In genomic region chr5:21140987-21141386, GRCh38 we compare ENCODE assay signal across 20 cellular contexts.
DNase-seq lines count a peak whose midpoint lies in the region; ATAC-seq, FAIRE-seq and TF ChIP-seq lines count a peak whose summit lies in the region.
"Had no signal": no experiment of that assay in that cellular context is flagged by ENCODE, and none has a peak within 500 bp of the region (broad histone marks: within the 10 kb centered on the region; RNA-seq: fewer than 3 reads in every experiment).

No MANE protein-coding gene starts in this region.

- intact Hi-C loops in K562 (cut with micrococcal nuclease) = no loop called here

- no peak overlapping the region for H3K4me3 ChIP-seq in K562
- H3K4me3 ChIP-seq: BLaER1 treated with 17β-estradiol and CSF1 and Interleukin-3, amounts not matched to agents 10 nM and 100 nM had no signal

- no peak for TF ChIP-seq RAD21 in K562 (CRISPR knock-in tag; conservative IDR thresholded peaks at IDR 0.05 in 1 of 2, IDR thresholded peaks at IDR 0.05 in 1 of 2)

- POLR2A ChIA-PET in K562 (lab: Yijun Ruan, JAX) = no interaction called here

- no peak for TF ChIP-seq EP300 in K562 (IDR thresholded peaks at IDR 0.05; ENCODE audit: low read length)

- H3K9me3 Mint-ChIP-seq in stimulated activated naive CD8-positive, alpha-beta T cell treated with anti-CD3 and anti-CD28 coated beads, Interleukin-15, amount 100 ng/mL, for 72 hours = peaks cover 0 to 17% of the 10 kb centered on the region in 2 donors
- H3K9me3 Mint-ChIP-seq in stimulated activated effector memory CD8-positive, alpha-beta T cell treated with anti-CD3 and anti-CD28 coated beads, Interleukin-12 subunit alpha, Interleukin-12 subunit beta, amount 100 ng/mL, for 72 hours = peaks cover 5% of the 10 kb centered on the region

- FAIRE-seq in K562 (lab: Jason Lieb, UNC) = no peak
- FAIRE-seq: HepG2 had no signal

- no peaks in the 10 kb centered on the region for H3K79me2 ChIP-seq in K562 (ENCODE audit: control insufficient read depth, insufficient read depth, low read length)

- H3K36me3 ChIP-seq in K562 (ENCODE audit: control insufficient read depth, insufficient read depth, low read length) = no peaks in the 10 kb centered on the region
- H3K36me3 ChIP-seq: BLaER1 treated with 17β-estradiol and CSF1 and Interleukin-3, amounts not matched to agents 10 nM and 100 nM had no signal

- H3K9me3 ChIP-seq in K562 (replicated peaks; ENCODE audit: control insufficient read depth, insufficient read depth, low read depth, low read length) = no peaks in the 10 kb centered on the region
- H3K9me3 ChIP-seq: BLaER1 treated with 17β-estradiol and CSF1 and Interleukin-3, amounts not matched to agents 10 nM and 100 nM had no signal

- peak; percentile 15 for ATAC-seq in stimulated activated naive CD8-positive, alpha-beta T cell treated with anti-CD3 and anti-CD28 coated beads, Interleukin-15, amount 100 ng/mL, for 72 hours
- no peak for ATAC-seq in stimulated activated naive CD8-positive, alpha-beta T cell treated with anti-CD3 and anti-CD28 coated beads, Interleukin-15, Interleukin-2, amounts not matched to agents 100 U/mL and 50 U/mL, for 24 hours
- no peak for ATAC-seq in K562
- no peak for ATAC-seq in stimulated activated effector memory CD8-positive, alpha-beta T cell treated with anti-CD3 and anti-CD28 coated beads, Interleukin-12 subunit alpha, Interleukin-12 subunit beta, amount 100 ng/mL, for 72 hours
- ATAC-seq: CD8-positive, alpha-beta T cell; HCT116; HepG2 had no signal

- no peak overlapping the region for H2AFZ ChIP-seq in K562 (ENCODE audit: low read depth, low read length)

- no peak for TF ChIP-seq POLR2A in K562 (conservative IDR thresholded peaks at IDR 0.05)

- H3K27me3 ChIP-seq in K562 (ENCODE audit: control insufficient read depth in 2 of 2, insufficient read depth in 2 of 2, low read length in 2 of 2) = no peaks in the 10 kb centered on the region
- H3K27me3 ChIP-seq: BLaER1 treated with 17β-estradiol and CSF1 and Interleukin-3, amounts not matched to agents 10 nM and 100 nM had no signal

- TF ChIP-seq CTCF in K562 (IDR thresholded peaks at IDR 0.05 in 2 of 3, conservative IDR thresholded peaks at IDR 0.05 in 1 of 3; ENCODE audit: insufficient read depth in 2 of 3, low read depth in 1 of 3, low read length in 3 of 3) = no peak

- H4K20me1 ChIP-seq in K562 (replicated peaks; ENCODE audit: control insufficient read depth, insufficient read depth, low read length) = no peaks in the 10 kb centered on the region
- H4K20me1 ChIP-seq: BLaER1 treated with 17β-estradiol and CSF1 and Interleukin-3, amounts not matched to agents 10 nM and 100 nM had no signal

- no peak overlapping the region for H3K4me2 ChIP-seq in K562 (ENCODE audit: insufficient read depth, low read length)
- H3K4me2 ChIP-seq: BLaER1 treated with 17β-estradiol and CSF1 and Interleukin-3, amounts not matched to agents 10 nM and 100 nM had no signal

- H3K27ac ChIP-seq in K562 (ENCODE audit: extremely low read depth, low read depth, low read length) = no peak overlapping the region
- H3K27ac ChIP-seq: BLaER1 treated with 17β-estradiol and CSF1 and Interleukin-3, amounts not matched to agents 10 nM and 100 nM had no signal

- H3K27ac Mint-ChIP-seq in stimulated activated naive CD8-positive, alpha-beta T cell treated with anti-CD3 and anti-CD28 coated beads, Interleukin-15, amount 100 ng/mL, for 72 hours = no peak overlapping the region
- no peak overlapping the region for H3K27ac Mint-ChIP-seq in stimulated activated effector memory CD8-positive, alpha-beta T cell treated with anti-CD3 and anti-CD28 coated beads, Interleukin-12 subunit alpha, Interleukin-12 subunit beta, amount 100 ng/mL, for 72 hours
- H3K27ac Mint-ChIP-seq: B cell; CD8-positive, alpha-beta T cell; HFFc6 had no signal

- H3K9ac ChIP-seq in K562 (ENCODE audit: insufficient read depth in 1 of 2, low read depth in 2 of 2, low read length in 2 of 2) = no peak overlapping the region
- H3K9ac ChIP-seq: BLaER1 treated with 17β-estradiol and CSF1 and Interleukin-3, amounts not matched to agents 10 nM and 100 nM had no signal

- no peaks in the 10 kb centered on the region for H3K27me3 Mint-ChIP-seq in stimulated activated naive CD8-positive, alpha-beta T cell treated with anti-CD3 and anti-CD28 coated beads, Interleukin-15, amount 100 ng/mL, for 72 hours
- H3K27me3 Mint-ChIP-seq: B cell had no signal

- H3K36me3 Mint-ChIP-seq in stimulated activated effector memory CD8-positive, alpha-beta T cell treated with anti-CD3 and anti-CD28 coated beads, Interleukin-12 subunit alpha, Interleukin-12 subunit beta, amount 100 ng/mL, for 72 hours = no peaks in the 10 kb centered on the region
- H3K36me3 Mint-ChIP-seq: CD8-positive, alpha-beta T cell had no signal

- CTCF ChIA-PET in K562 (lab: Yijun Ruan, JAX; ENCODE audit: low intra/inter-chr PET ratio) = no interaction called here

- WGBS in K562 (ENCODE audit: insufficient coverage, low coverage, missing lambda C conversion rate) = 66% methylated on average over 13 of the region's 13 CpGs

- H3K4me1 Mint-ChIP-seq in stimulated activated naive CD8-positive, alpha-beta T cell treated with anti-CD3 and anti-CD28 coated beads, Interleukin-15, amount 100 ng/mL, for 72 hours = no peaks in the 10 kb centered on the region
- no peaks in the 10 kb centered on the region for H3K4me1 Mint-ChIP-seq in stimulated activated effector memory CD8-positive, alpha-beta T cell treated with anti-CD3 and anti-CD28 coated beads, Interleukin-12 subunit alpha, Interleukin-12 subunit beta, amount 100 ng/mL, for 72 hours
- H3K4me1 Mint-ChIP-seq: B cell had no signal

- DNase-seq in SKM-1 treated with dmso at 0.1 percent for 144 hours (lab: John Stamatoyannopoulos, UW; ENCODE audit: unreplicated experiment) (peak; percentile 12), SKM-1 (lab: John Stamatoyannopoulos, UW; ENCODE audit: unreplicated experiment) (no peak), NOMO-1 treated with DMSO at 0.1 percent for 48 hours (lab: John Stamatoyannopoulos, UW; ENCODE audit: unreplicated experiment) (peak; percentile 39), K562 (ENCODE audit: extremely low read depth in 1 of 4, low spot score in 3 of 4) (no peak), medulla oblongata (ENCODE audit: extremely low spot score) (no peak)
- DNase-seq in stimulated activated naive CD8-positive, alpha-beta T cell treated with anti-CD3 and anti-CD28 coated beads, Interleukin-15, amount 100 ng/mL, for 72 hours = no peak
- no peak for DNase-seq in stimulated activated naive CD8-positive, alpha-beta T cell treated with anti-CD3 and anti-CD28 coated beads, Interleukin-15, Interleukin-2, amounts not matched to agents 100 U/mL and 50 U/mL, for 24 hours
- DNase-seq in stimulated activated effector memory CD8-positive, alpha-beta T cell treated with anti-CD3 and anti-CD28 coated beads, Interleukin-12 subunit alpha, Interleukin-12 subunit beta, amount 100 ng/mL, for 72 hours (ENCODE audit: low spot score in 2 of 2) = no peak
- DNase-seq: 8988T; Calu3; CD8-positive, alpha-beta T cell; DMS79 treated with DMSO at 0.1 percent for 48 hours; GF-D8; GOT3; H7; HFFc6 had no signal

- no peak overlapping the region for H3K4me3 Mint-ChIP-seq in stimulated activated naive CD8-positive, alpha-beta T cell treated with anti-CD3 and anti-CD28 coated beads, Interleukin-15, amount 100 ng/mL, for 72 hours
- H3K4me3 Mint-ChIP-seq in stimulated activated effector memory CD8-positive, alpha-beta T cell treated with anti-CD3 and anti-CD28 coated beads, Interleukin-12 subunit alpha, Interleukin-12 subunit beta, amount 100 ng/mL, for 72 hours = no peak overlapping the region
- H3K4me3 Mint-ChIP-seq: B cell; CD8-positive, alpha-beta T cell; HFFc6 had no signal

- no TSS peak for BruUV-seq in K562 (replicated peaks; lab: Mats Ljungman, UMichigan)

- no peaks in the 10 kb centered on the region for H3K4me1 ChIP-seq in K562 (replicated peaks in 1 of 2; ENCODE audit: control insufficient read depth in 2 of 2, insufficient read depth in 2 of 2, low read length in 2 of 2)
- H3K4me1 ChIP-seq: BLaER1 treated with 17β-estradiol and CSF1 and Interleukin-3, amounts not matched to agents 10 nM and 100 nM had no signal

- H3K9me1 ChIP-seq in K562 (ENCODE audit: control insufficient read depth, insufficient read depth, low read length) = no peaks in the 10 kb centered on the region

- in situ Hi-C loops in K562 (cut with MboI) = no loop called here

TF ChIP-seq in K562, 482 proteins besides CTCF, POLR2A, EP300 and RAD21 (continues in another document):
- TF ChIP-seq, protein P1, sequence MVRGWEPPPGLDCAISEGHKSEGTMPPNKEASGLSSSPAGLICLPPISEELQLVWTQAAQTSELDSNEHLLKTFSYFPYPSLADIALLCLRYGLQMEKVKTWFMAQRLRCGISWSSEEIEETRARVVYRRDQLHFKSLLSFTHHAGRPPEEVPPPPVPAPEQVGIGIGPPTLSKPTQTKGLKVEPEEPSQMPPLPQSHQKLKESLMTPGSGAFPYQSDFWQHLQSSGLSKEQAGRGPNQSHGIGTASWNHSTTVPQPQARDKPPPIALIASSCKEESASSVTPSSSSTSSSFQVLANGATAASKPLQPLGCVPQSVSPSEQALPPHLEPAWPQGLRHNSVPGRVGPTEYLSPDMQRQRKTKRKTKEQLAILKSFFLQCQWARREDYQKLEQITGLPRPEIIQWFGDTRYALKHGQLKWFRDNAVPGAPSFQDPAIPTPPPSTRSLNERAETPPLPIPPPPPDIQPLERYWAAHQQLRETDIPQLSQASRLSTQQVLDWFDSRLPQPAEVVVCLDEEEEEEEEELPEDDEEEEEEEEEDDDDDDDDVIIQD (CRISPR knock-in tag; IDR thresholded peaks at IDR 0.05) = 0 out of 2 replicates have a peak, but pooled peaks have one; percentile 76
- no peak for TF ChIP-seq WHSC1 (IDR thresholded peaks at IDR 0.05; ENCODE audit: low read length)
- no peak for TF ChIP-seq CCAR2 (IDR thresholded peaks at IDR 0.05; ENCODE audit: low read depth, low read length)
- no peak for TF ChIP-seq NR0B1 (IDR thresholded peaks at IDR 0.05; ENCODE audit: partially characterized antibody)
- TF ChIP-seq KHSRP (IDR thresholded peaks at IDR 0.05) = no peak
- no peak for TF ChIP-seq ZNF143 (CRISPR knock-in tag; IDR thresholded peaks at IDR 0.05)
- TF ChIP-seq ZNF165 (CRISPR knock-in tag; IDR thresholded peaks at IDR 0.05; ENCODE audit: borderline replicate concordance) = no peak
- no peak for TF ChIP-seq ZNF347 (CRISPR knock-in tag; IDR thresholded peaks at IDR 0.05; ENCODE audit: low read depth)
- no peak for TF ChIP-seq MECOM (CRISPR knock-in tag; IDR thresholded peaks at IDR 0.05)
- no peak for TF ChIP-seq ZNF384 (IDR thresholded peaks at IDR 0.05; ENCODE audit: low read depth, low read length)

Comparison
In these comparisons a context has a peak if more than half of its experiments do, and no peak if none do; other contexts are left out.
1. DNase-seq: peak in SKM-1 treated with dmso at 0.1 percent for 144 hours (single experiment) and NOMO-1 treated with DMSO at 0.1 percent for 48 hours (single experiment); none in SKM-1 (single experiment), stimulated activated naive CD8-positive, alpha-beta T cell treated with anti-CD3 and anti-CD28 coated beads, Interleukin-15, amount 100 ng/mL, for 72 hours (0 of 2), stimulated activated naive CD8-positive, alpha-beta T cell treated with anti-CD3 and anti-CD28 coated beads, Interleukin-15, Interleukin-2, amounts not matched to agents 100 U/mL and 50 U/mL, for 24 hours (single experiment), K562 (0 of 4), stimulated activated effector memory CD8-positive, alpha-beta T cell treated with anti-CD3 and anti-CD28 coated beads, Interleukin-12 subunit alpha, Interleukin-12 subunit beta, amount 100 ng/mL, for 72 hours (0 of 2) and medulla oblongata (single experiment).